10 cellular contexts compared by ENCODE assay signal in the genomic region with DNA sequence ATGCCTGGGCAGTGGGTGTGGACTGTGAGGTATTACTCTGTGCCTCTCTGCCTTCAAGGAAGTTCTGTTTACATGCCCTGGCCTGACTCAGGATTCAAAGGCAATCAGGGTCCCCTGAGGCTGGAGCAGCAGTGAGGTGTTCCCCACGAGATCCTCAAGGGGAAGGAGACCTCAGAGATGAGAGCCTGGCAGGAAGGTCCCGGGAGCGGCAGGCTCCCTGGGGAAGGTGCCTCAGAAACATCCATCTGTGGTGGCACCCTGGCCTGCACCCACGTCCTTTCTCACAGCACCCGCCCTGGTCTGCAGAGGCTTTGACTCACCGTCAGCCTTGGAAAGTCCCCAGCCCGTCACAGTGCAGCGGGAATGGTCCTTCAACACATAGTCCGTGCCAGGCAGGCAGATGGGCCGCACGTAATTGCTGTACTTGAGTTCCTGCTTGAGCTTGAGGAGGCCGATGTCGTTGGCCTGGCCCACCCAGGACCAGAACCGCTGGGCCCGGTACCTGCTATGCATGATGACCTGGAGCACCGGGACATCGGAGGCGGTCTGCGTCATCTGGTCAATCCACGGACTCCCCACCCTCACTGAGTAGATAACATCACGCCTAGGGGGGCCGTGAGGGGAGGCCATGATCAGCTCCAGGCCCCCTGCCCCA. TPM values are rescaled to one million over a fixed set of nuclear protein-coding genes. Genes with fewer than 3 reads are reported as not detected.
DNase-seq lines count a peak whose midpoint lies in the region; ATAC-seq, FAIRE-seq and TF ChIP-seq lines count a peak whose summit lies in the region.
"Had no signal": no experiment of that assay in that cellular context is flagged by ENCODE, and none has a peak within 500 bp of the region (broad histone marks: within the 10 kb centered on the region; RNA-seq: fewer than 3 reads in every experiment).

No MANE protein-coding gene starts in this region.

- no peaks in the 10 kb centered on the region for H3K4me1 Mint-ChIP-seq in activated naive CD8-positive, alpha-beta T cell treated with anti-CD3 and anti-CD28 coated beads, Interleukin-2, amount 50 U/mL, for 24 hours
- peaks cover 2% of the 10 kb centered on the region for H3K4me1 Mint-ChIP-seq in activated naive CD8-positive, alpha-beta T cell treated with anti-CD3 and anti-CD28 coated beads for 36 hours
- peaks cover 0 to 4% (median under 1%) of the 10 kb centered on the region in 4 donors for H3K4me1 Mint-ChIP-seq in CD4-positive, alpha-beta memory T cell
- H3K4me1 Mint-ChIP-seq in HFFc6 (ENCODE audit: low read depth) = no peaks in the 10 kb centered on the region

- H3K9me3 Mint-ChIP-seq in activated naive CD8-positive, alpha-beta T cell treated with anti-CD3 and anti-CD28 coated beads, Interleukin-2, amount 50 U/mL, for 24 hours = no peaks in the 10 kb centered on the region
- H3K9me3 Mint-ChIP-seq in activated naive CD8-positive, alpha-beta T cell treated with anti-CD3 and anti-CD28 coated beads for 36 hours = no peaks in the 10 kb centered on the region
- H3K9me3 Mint-ChIP-seq in CD4-positive, alpha-beta memory T cell = no peaks in the 10 kb centered on the region
- no peaks in the 10 kb centered on the region for H3K9me3 Mint-ChIP-seq in HFFc6
- H3K9me3 Mint-ChIP-seq: CD8-positive, alpha-beta T cell had no signal

- no peak for DNase-seq in activated naive CD8-positive, alpha-beta T cell treated with anti-CD3 and anti-CD28 coated beads, Interleukin-2, amount 50 U/mL, for 24 hours
- no peak for DNase-seq in activated naive CD8-positive, alpha-beta T cell treated with anti-CD3 and anti-CD28 coated beads for 36 hours
- DNase-seq in GM12878 (ENCODE audit: low read depth, low spot score) (peak; percentile 71), thyroid gland (peak; percentile 50 to 51), HFFc6 (no peak)
- DNase-seq in CD4-positive, alpha-beta memory T cell = no peak
- DNase-seq: left cardiac atrium had no signal

- peak; percentile 64 for ATAC-seq in activated naive CD8-positive, alpha-beta T cell treated with anti-CD3 and anti-CD28 coated beads, Interleukin-2, amount 50 U/mL, for 24 hours
- peak; percentile 71 for ATAC-seq in HG02571 (IDR thresholded peaks at IDR 0.05; ENCODE audit: unreplicated experiment)
- peak; percentile 96 for ATAC-seq in GM12878
- ATAC-seq in gastroesophageal sphincter = no peak
- ATAC-seq: CD8-positive, alpha-beta T cell; left cardiac atrium had no signal

- no peaks in the 10 kb centered on the region for H4K20me1 ChIP-seq in GM12878 (ENCODE audit: control insufficient read depth, insufficient read depth)

- intact Hi-C loops in GM12878 (cut with micrococcal nuclease; ENCODE audit: unreplicated experiment) (no loop called here), thyroid gland (cut with DNase I) (no loop called here)
- intact Hi-C loops in CD4-positive, alpha-beta memory T cell (cut with micrococcal nuclease) = no loop called here

- no peaks in the 10 kb centered on the region for H3K79me2 ChIP-seq in GM12878 (ENCODE audit: control insufficient read depth, insufficient read depth, low read length)

- CTCF ChIA-PET in GM12878 (lab: Yijun Ruan, JAX) = no interaction called here
- CTCF ChIA-PET in CD4-positive, alpha-beta memory T cell (lab: Charles Lee; ENCODE audit: partially characterized antibody) = interaction anchor here (1.0 kb wide), 1 partner anchor 8 kb away, joined by 4 read pairs; no protein-coding TSS in a partner anchor

- H3K27ac Mint-ChIP-seq in activated naive CD8-positive, alpha-beta T cell treated with anti-CD3 and anti-CD28 coated beads, Interleukin-2, amount 50 U/mL, for 24 hours = no peak overlapping the region
- H3K27ac Mint-ChIP-seq in activated naive CD8-positive, alpha-beta T cell treated with anti-CD3 and anti-CD28 coated beads for 36 hours = no peak overlapping the region
- no peak overlapping the region for H3K27ac Mint-ChIP-seq in CD4-positive, alpha-beta memory T cell
- no peak overlapping the region for H3K27ac Mint-ChIP-seq in HFFc6
- H3K27ac Mint-ChIP-seq: CD8-positive, alpha-beta T cell had no signal

- RAD21 ChIA-PET in GM12878 (lab: Charles Lee; ENCODE audit: unreplicated experiment) = interaction anchor here (1.1 kb wide), 1 partner anchor 9 kb away, joined by 3 read pairs; no protein-coding TSS in a partner anchor

- TF ChIP-seq RAD21 in GM12878 (IDR thresholded peaks at IDR 0.05; ENCODE audit: insufficient read depth, low read depth, low read length) = no peak

- H3K4me1 ChIP-seq in GM12878 (ENCODE audit: control insufficient read depth, insufficient read depth, low read length) (peaks cover 16% of the 10 kb centered on the region), thyroid gland (no peaks in the 10 kb centered on the region), gastroesophageal sphincter (no peaks in the 10 kb centered on the region)
- H3K4me1 ChIP-seq in CD4-positive, alpha-beta memory T cell (ENCODE audit: insufficient read depth, low read length) = no peaks in the 10 kb centered on the region

- H3K4me2 ChIP-seq in GM12878 (ENCODE audit: control insufficient read depth, insufficient read depth) = peak overlapping the region; percentile 55

- no peaks in the 10 kb centered on the region for H3K36me3 ChIP-seq in GM12878 (ENCODE audit: control insufficient read depth in 2 of 2, insufficient read depth in 2 of 2, low read length in 1 of 2)
- H3K36me3 ChIP-seq in thyroid gland = no peaks in the 10 kb centered on the region
- H3K36me3 ChIP-seq in CD4-positive, alpha-beta memory T cell (ENCODE audit: insufficient read depth, low read length) = no peaks in the 10 kb centered on the region
- no peaks in the 10 kb centered on the region for H3K36me3 ChIP-seq in gastroesophageal sphincter

- TF ChIP-seq POLR2A in GM12878 (IDR thresholded peaks at IDR 0.05; ENCODE audit: low read depth, low read length) (peak; percentile 38; the same call in 1 of the 2 replicates), thyroid gland (IDR thresholded peaks at IDR 0.05) (no peak), gastroesophageal sphincter (IDR thresholded peaks at IDR 0.05) (no peak)

- peak overlapping the region; percentile 20; the same call in 1 of the 2 replicates for H3K9ac ChIP-seq in GM12878 (ENCODE audit: control insufficient read depth, insufficient read depth, low read length)

- no peaks in the 10 kb centered on the region for H3K36me3 Mint-ChIP-seq in activated naive CD8-positive, alpha-beta T cell treated with anti-CD3 and anti-CD28 coated beads, Interleukin-2, amount 50 U/mL, for 24 hours (ENCODE audit: low read depth)
- H3K36me3 Mint-ChIP-seq in activated naive CD8-positive, alpha-beta T cell treated with anti-CD3 and anti-CD28 coated beads for 36 hours = no peaks in the 10 kb centered on the region
- H3K36me3 Mint-ChIP-seq in CD4-positive, alpha-beta memory T cell = peaks cover 3 to 5% of the 10 kb centered on the region in 2 donors
- no peaks in the 10 kb centered on the region for H3K36me3 Mint-ChIP-seq in HFFc6 (ENCODE audit: low read depth)

- H3K27me3 ChIP-seq in GM12878 (replicated peaks in 1 of 2; ENCODE audit: control insufficient read depth in 2 of 2, insufficient read depth in 2 of 2, low read length in 1 of 2) (no peaks in the 10 kb centered on the region), thyroid gland (no peaks in the 10 kb centered on the region), gastroesophageal sphincter (peaks cover 29% of the 10 kb centered on the region)
- no peaks in the 10 kb centered on the region for H3K27me3 ChIP-seq in CD4-positive, alpha-beta memory T cell (ENCODE audit: insufficient read depth, low read length)

- BruUV-seq in GM12878 (replicated peaks; lab: Mats Ljungman, UMichigan) = no TSS peak

- no peaks in the 10 kb centered on the region for H3K9me3 ChIP-seq in GM12878 (replicated peaks; ENCODE audit: control insufficient read depth, insufficient read depth, low read length)
- H3K9me3 ChIP-seq in thyroid gland = no peaks in the 10 kb centered on the region
- H3K9me3 ChIP-seq in CD4-positive, alpha-beta memory T cell (ENCODE audit: control insufficient read depth in 1 of 2, low read length in 2 of 2) = no peaks in the 10 kb centered on the region
- no peaks in the 10 kb centered on the region for H3K9me3 ChIP-seq in gastroesophageal sphincter

- peaks cover 9% of the 10 kb centered on the region for H3K27me3 Mint-ChIP-seq in activated naive CD8-positive, alpha-beta T cell treated with anti-CD3 and anti-CD28 coated beads, Interleukin-2, amount 50 U/mL, for 24 hours
- H3K27me3 Mint-ChIP-seq in activated naive CD8-positive, alpha-beta T cell treated with anti-CD3 and anti-CD28 coated beads for 36 hours = peaks cover 7% of the 10 kb centered on the region
- H3K27me3 Mint-ChIP-seq in CD4-positive, alpha-beta memory T cell = peaks cover 0 to 2% of the 10 kb centered on the region in 2 donors
- peaks cover 31% of the 10 kb centered on the region for H3K27me3 Mint-ChIP-seq in HFFc6 (ENCODE audit: insufficient read depth)

- SMC1A ChIA-PET in GM12878 (lab: Charles Lee; ENCODE audit: uncharacterized antibody, unreplicated experiment) = no interaction called here

- no peak overlapping the region for H3K4me3 Mint-ChIP-seq in activated naive CD8-positive, alpha-beta T cell treated with anti-CD3 and anti-CD28 coated beads, Interleukin-2, amount 50 U/mL, for 24 hours
- no peak overlapping the region for H3K4me3 Mint-ChIP-seq in activated naive CD8-positive, alpha-beta T cell treated with anti-CD3 and anti-CD28 coated beads for 36 hours
- H3K4me3 Mint-ChIP-seq in CD4-positive, alpha-beta memory T cell = no peak overlapping the region
- no peak overlapping the region for H3K4me3 Mint-ChIP-seq in HFFc6
- H3K4me3 Mint-ChIP-seq: CD8-positive, alpha-beta T cell had no signal

- in situ Hi-C loops in GM12878 (cut with MboI) = loop anchor here (5.0 to 10.0 kb wide), 2 partner anchors 183 to 661 kb away; no protein-coding TSS in a partner anchor

- 25% methylated on average over 22 of the region's 22 CpGs for WGBS in GM12878 (ENCODE audit: insufficient coverage, insufficient replicate concordance, low lambda C conversion rate, missing lambda C conversion rate)
- 80 to 88% methylated on average over 13 to 15 of the region's 22 CpGs for WGBS in thyroid gland, 2 donors
- 80% methylated on average over 1 of the region's 22 CpGs; no CpG with 5 or more reads in 1 of the 2 donors for WGBS in gastroesophageal sphincter (ENCODE audit: low coverage in 1 of 2), 2 donors

- FAIRE-seq in GM12878 (lab: Jason Lieb, UNC) = peak; percentile 59

- TF ChIP-seq CTCF in GM12878 (IDR thresholded peaks at IDR 0.05 in 2 of 3, conservative IDR thresholded peaks at IDR 0.05 in 1 of 3; ENCODE audit: control insufficient read depth in 2 of 3, extremely low read depth in 1 of 3, insufficient read depth in 1 of 3, low read depth in 3 of 3, low read length in 3 of 3) (no peak), thyroid gland (IDR thresholded peaks at IDR 0.05) (no peak), HFFc6 (IDR thresholded peaks at IDR 0.05) (no peak), gastroesophageal sphincter (IDR thresholded peaks at IDR 0.05) (no peak)

- H3K27ac ChIP-seq in GM12878 (ENCODE audit: control insufficient read depth, insufficient read depth) (peak overlapping the region; percentile 25; the same call in 1 of the 2 replicates), thyroid gland (no peak overlapping the region), gastroesophageal sphincter (no peak overlapping the region)
- no peak overlapping the region for H3K27ac ChIP-seq in CD4-positive, alpha-beta memory T cell (ENCODE audit: low read depth, low read length)

- H3K4me3 ChIP-seq in GM12878 (no peak overlapping the region), thyroid gland (replicated peaks in 1 of 3) (no peak overlapping the region), gastroesophageal sphincter (no peak overlapping the region)
- H3K4me3 ChIP-seq in CD4-positive, alpha-beta memory T cell (ENCODE audit: low read length in 2 of 2) = no peak overlapping the region

- POLR2A ChIA-PET in GM12878 (lab: Charles Lee) = no interaction called here
- POLR2A ChIA-PET in CD4-positive, alpha-beta memory T cell (lab: Charles Lee; ENCODE audit: partially characterized antibody) = no interaction called here

- peak overlapping the region; percentile 79 for H2AFZ ChIP-seq in GM12878 (ENCODE audit: control insufficient read depth, low read depth, low read length)

- TF ChIP-seq EP300 in GM12878 (IDR thresholded peaks at IDR 0.05; ENCODE audit: borderline replicate concordance in 1 of 2, control insufficient read depth in 1 of 2, low read depth in 2 of 2, low read length in 2 of 2) (0 out of 4 replicates have a peak, but pooled peaks of 1 of the 2 experiments have one; percentile 41), gastroesophageal sphincter (IDR thresholded peaks at IDR 0.05) (no peak)

RNA-seq across cellular contexts. Expression of gene PRSS50, which starts 3.6 kb away (rescaled TPM):
- not detected for total RNA-seq in activated naive CD8-positive, alpha-beta T cell treated with anti-CD3 and anti-CD28 coated beads for 36 hours
- total RNA-seq in GM12878 (2013; cell fraction: nucleolus; rRNA removed) = not detected in 2 replicates
- total RNA-seq in GM12878 (2014; rRNA removed) = not detected in 2 replicates
- not detected in 2 replicates for total RNA-seq in GM12878 (2014; rRNA removed; fragmentation: Illumina TruSeq; extraction: Trizol)
- not detected in 2 replicates for total RNA-seq in GM12878 (2021)
- not detected for polyA plus RNA-seq in GM12878 (2011; ENCODE audit: low read depth)
- not detected in 2 replicates for polyA plus RNA-seq in GM12878 (2011; rRNA removed)
- not detected in 2 replicates for polyA plus RNA-seq in GM12878 (2011; cell fraction: cytosol; rRNA removed)
- 0.04 TPM in 1 of 2 replicates, not detected in the other for polyA plus RNA-seq in GM12878 (2011; cell fraction: nucleus; rRNA removed)
- not detected in 2 replicates for polyA plus RNA-seq in GM12878 (2012)
- polyA plus RNA-seq in GM12878 (2014; fragmentation: Illumina TruSeq; extraction: Trizol) = not detected in 2 replicates
- not detected for polyA plus RNA-seq in GM12878 (2014; fragmentation: Nextera tagmentation; extraction: Ambion mirVana)
- polyA plus RNA-seq in GM12878 (2014; rRNA removed) = not detected in 2 replicates
- under 1 TPM in 1 of 2 experiments, not detected in 1; 0.05 TPM for polyA plus RNA-seq in GM12878 (2016; fragmentation: Nextera tagmentation; extraction: Ambion mirVana)
- not detected in 2 replicates for polyA minus RNA-seq in GM12878 (2011; rRNA and poly(A)+ RNA removed)
- polyA minus RNA-seq in GM12878 (2011; cell fraction: cytosol; rRNA and poly(A)+ RNA removed) = not detected in 2 replicates
- polyA minus RNA-seq in GM12878 (2011; cell fraction: nucleus; rRNA and poly(A)+ RNA removed) = not detected in 2 replicates
- total RNA-seq in thyroid gland = 1 to 10 TPM; 1.7 to 6.0 (median 3.6) TPM
- total RNA-seq in CD4-positive, alpha-beta memory T cell = not detected
- polyA plus RNA-seq in CD4-positive, alpha-beta memory T cell = not detected
- not detected for total RNA-seq in HFFc6 (2021; fragmentation: NEBNext Ultra II Directional; extraction: Animal tissue kit (Norgen Biotek cat#: 25700))
- under 1 TPM in 2 of 4 donors, not detected in 2; 0.31 to 0.54 TPM for total RNA-seq in gastroesophageal sphincter
- total RNA-seq: CD8-positive, alpha-beta T cell; left cardiac atrium had no signal

RNA-seq across cellular contexts. Expression of gene TMIE, which starts 12.8 kb away (rescaled TPM):
- under 1 TPM; 0.41 to 0.42 TPM for total RNA-seq in activated naive CD8-positive, alpha-beta T cell treated with anti-CD3 and anti-CD28 coated beads for 36 hours
- total RNA-seq in GM12878 (2013; cell fraction: nucleolus; rRNA removed) = not detected in 2 replicates
- total RNA-seq in GM12878 (2014; rRNA removed) (not detected in 2 replicates), GM12878 (2014; rRNA removed; fragmentation: Illumina TruSeq; extraction: Trizol) (not detected in 2 replicates), GM12878 (2021) (not detected in 2 replicates), thyroid gland (1 to 10 TPM in 2 of 4 donors, under 1 TPM in 1, not detected in 1; 0.83 to 1.3 (median 1.1) TPM), gastroesophageal sphincter (1 to 10 TPM in 1 of 4 donors, under 1 TPM in 2, not detected in 1; 0.15 to 1.4 (median 0.69) TPM)
- not detected for polyA plus RNA-seq in GM12878 (2011; ENCODE audit: low read depth)
- polyA plus RNA-seq in GM12878 (2011; rRNA removed) (not detected in 2 replicates), GM12878 (2014; fragmentation: Illumina TruSeq; extraction: Trizol) (not detected in 2 replicates), GM12878 (2014; fragmentation: Nextera tagmentation; extraction: Ambion mirVana) (not detected), GM12878 (2014; rRNA removed) (not detected in 2 replicates), GM12878 (2016; fragmentation: Nextera tagmentation; extraction: Ambion mirVana) (not detected)
- polyA plus RNA-seq in GM12878 (2011; cell fraction: cytosol; rRNA removed) = not detected in 2 replicates
- not detected in 2 replicates for polyA plus RNA-seq in GM12878 (2011; cell fraction: nucleus; rRNA removed)
- not detected in 2 replicates for polyA plus RNA-seq in GM12878 (2012)
- not detected in 2 replicates for polyA minus RNA-seq in GM12878 (2011; rRNA and poly(A)+ RNA removed)
- not detected in 2 replicates for polyA minus RNA-seq in GM12878 (2011; cell fraction: cytosol; rRNA and poly(A)+ RNA removed)
- polyA minus RNA-seq in GM12878 (2011; cell fraction: nucleus; rRNA and poly(A)+ RNA removed) = not detected in 2 replicates
- total RNA-seq in CD4-positive, alpha-beta memory T cell = 1 to 10 TPM; 3.1 to 3.3 TPM
- 1 to 10 TPM in 1 of 2 donors, under 1 TPM in 1; 0.70 to 2.3 TPM for polyA plus RNA-seq in CD4-positive, alpha-beta memory T cell
- not detected for total RNA-seq in HFFc6 (2021; fragmentation: NEBNext Ultra II Directional; extraction: Animal tissue kit (Norgen Biotek cat#: 25700))

RNA-seq across cellular contexts. Expression of gene ALS2CL, which starts 20.5 kb away (rescaled TPM):
- total RNA-seq in activated naive CD8-positive, alpha-beta T cell treated with anti-CD3 and anti-CD28 coated beads for 36 hours = 1 to 10 TPM; 1.3 TPM
- total RNA-seq in GM12878 (2013; cell fraction: nucleolus; rRNA removed) = 0.07 TPM in 1 of 2 replicates, not detected in the other
- total RNA-seq in GM12878 (2014; rRNA removed) (not detected in 2 replicates), GM12878 (2014; rRNA removed; fragmentation: Illumina TruSeq; extraction: Trizol) (not detected in 2 replicates), GM12878 (2021) (0.05 and 0.19 TPM in 2 replicates), thyroid gland (10 to 100 TPM; 55.8 to 68.5 (median 63.7) TPM), gastroesophageal sphincter (10 to 100 TPM in 1 of 4 donors, 1 to 10 TPM in 3; 4.8 to 10.4 (median 9.6) TPM)
- not detected for polyA plus RNA-seq in GM12878 (2011; ENCODE audit: low read depth)
- polyA plus RNA-seq in GM12878 (2011; rRNA removed) (0.01 TPM in 1 of 2 replicates, not detected in the other), GM12878 (2014; fragmentation: Illumina TruSeq; extraction: Trizol) (not detected in 2 replicates), GM12878 (2014; fragmentation: Nextera tagmentation; extraction: Ambion mirVana) (not detected), GM12878 (2014; rRNA removed) (not detected in 2 replicates), GM12878 (2016; fragmentation: Nextera tagmentation; extraction: Ambion mirVana) (not detected)
- not detected in 2 replicates for polyA plus RNA-seq in GM12878 (2011; cell fraction: cytosol; rRNA removed)
- polyA plus RNA-seq in GM12878 (2011; cell fraction: nucleus; rRNA removed) = 0.21 and 0.22 TPM in 2 replicates
- polyA plus RNA-seq in GM12878 (2012) = 0.06 TPM in 1 of 2 replicates, not detected in the other
- not detected in 2 replicates for polyA minus RNA-seq in GM12878 (2011; rRNA and poly(A)+ RNA removed)
- polyA minus RNA-seq in GM12878 (2011; cell fraction: cytosol; rRNA and poly(A)+ RNA removed) = 0.80 and 1.5 TPM in 2 replicates
- polyA minus RNA-seq in GM12878 (2011; cell fraction: nucleus; rRNA and poly(A)+ RNA removed) = 0.10 and 0.12 TPM in 2 replicates
- total RNA-seq in CD4-positive, alpha-beta memory T cell = 10 to 100 TPM; 26.3 to 29.8 TPM
- 1 to 10 TPM; 3.2 to 6.8 TPM for polyA plus RNA-seq in CD4-positive, alpha-beta memory T cell
- 1 to 10 TPM; 1.7 to 3.9 (median 2.4) TPM for total RNA-seq in HFFc6 (2021; fragmentation: NEBNext Ultra II Directional; extraction: Animal tissue kit (Norgen Biotek cat#: 25700))

Comparison
In these comparisons a context has a peak if more than half of its experiments do, and no peak if none do; other contexts are left out.
1. DNase-seq: peak in GM12878 (single experiment) and thyroid gland (2 of 2); none in activated naive CD8-positive, alpha-beta T cell treated with anti-CD3 and anti-CD28 coated beads, Interleukin-2, amount 50 U/mL, for 24 hours (single experiment), activated naive CD8-positive, alpha-beta T cell treated with anti-CD3 and anti-CD28 coated beads for 36 hours (single experiment), CD4-positive, alpha-beta memory T cell (0 of 5) and HFFc6 (single experiment).